Comparison of ENCODE assay signal across 21 cellular contexts in genomic region chr7:45500257-45500656, GRCh38.
A peak's percentile ranks its signal among the peaks of the same experiment; 100 is the strongest.
DNase-seq lines count a peak whose midpoint lies in the region; ATAC-seq, FAIRE-seq and TF ChIP-seq lines count a peak whose summit lies in the region.
"Had no signal": no experiment of that assay in that cellular context is flagged by ENCODE, and none has a peak within 500 bp of the region (broad histone marks: within the 10 kb centered on the region; RNA-seq: fewer than 3 reads in every experiment).

No MANE protein-coding gene starts in this region.

- no peak overlapping the region for H3K4me3 ChIP-seq in HepG2 (replicated peaks in 1 of 3; ENCODE audit: insufficient read depth in 1 of 3, low read depth in 2 of 3, low read length in 3 of 3)
- no peak overlapping the region for H3K4me3 ChIP-seq in right lobe of liver
- no peak overlapping the region for H3K4me3 ChIP-seq in H1 (ENCODE audit: extremely low read depth in 1 of 4, insufficient read depth in 2 of 4, low read depth in 3 of 4, low read length in 4 of 4)
- H3K4me3 ChIP-seq: A549; BLaER1 treated with 17β-estradiol and CSF1 and Interleukin-3, amounts not matched to agents 10 nM and 100 nM had no signal

- H3K9ac ChIP-seq in HepG2 (ENCODE audit: insufficient read depth, low read depth, low read length) = no peak overlapping the region
- no peak overlapping the region for H3K9ac ChIP-seq in H1 (replicated peaks in 1 of 4; ENCODE audit: extremely low read depth in 1 of 4, low read depth in 3 of 4, low read length in 3 of 4)
- H3K9ac ChIP-seq: BLaER1 treated with 17β-estradiol and CSF1 and Interleukin-3, amounts not matched to agents 10 nM and 100 nM had no signal

- DNase-seq in HepG2 (ENCODE audit: low spot score) (no peak), right lobe of liver (no peak), H1 (ENCODE audit: low read depth in 1 of 2, low spot score in 2 of 2) (no peak)
- DNase-seq in activated T-cell treated with anti-CD3 and anti-CD28 coated beads, Interleukin-2, amount 50 U/mL, for 24 hours = no peak
- DNase-seq in activated T-cell treated with anti-CD3 and anti-CD28 coated beads, Interleukin-2, amount 50 U/mL, for 48 hours = no peak
- DNase-seq: AML-193; Caco-2; Calu3; CD4-positive, alpha-beta T cell; CD8-positive, alpha-beta T cell; DMS79 treated with DMSO at 0.1 percent for 48 hours; GF-D8 had no signal

- intact Hi-C loops in HepG2 (cut with micrococcal nuclease; ENCODE audit: unreplicated experiment) = no loop called here
- intact Hi-C loops in right lobe of liver (cut with DNase I) = no loop called here

- peaks cover 15% of the 10 kb centered on the region for H3K27me3 Mint-ChIP-seq in activated T-cell treated with anti-CD3 and anti-CD28 coated beads, Interleukin-2, amount 50 U/mL, for 24 hours

- H2BK20ac ChIP-seq in H1 (ENCODE audit: low read length) = no peak overlapping the region; the same call in 1 of the 2 replicates

- H3K56ac ChIP-seq in H1 (replicated peaks; ENCODE audit: insufficient read length, low read depth, low read length) = no peak overlapping the region

- in situ Hi-C loops in HepG2 (cut with HindIII; ENCODE audit: extremely low pct_ligation_motif_present, low pct_unique_long_range_greater_than_20kb) = no loop called here

- ATAC-seq in HepG2 = no peak
- no peak for ATAC-seq in right lobe of liver
- ATAC-seq: A549; CD8-positive, alpha-beta T cell had no signal

- H2BK5ac ChIP-seq in H1 (ENCODE audit: low read depth, low read length) = 0 out of 2 replicates have a peak overlapping the region, but pooled peaks have one; percentile 62

- no peaks in the 10 kb centered on the region for H3K79me1 ChIP-seq in H1 (ENCODE audit: low read depth, low read length)

- no peak overlapping the region for H4K5ac ChIP-seq in H1 (ENCODE audit: insufficient read length, low read depth, low read length)

- peaks cover 2% of the 10 kb centered on the region for H3K9me3 Mint-ChIP-seq in activated T-cell treated with anti-CD3 and anti-CD28 coated beads, Interleukin-2, amount 50 U/mL, for 24 hours
- H3K9me3 Mint-ChIP-seq: CD8-positive, alpha-beta T cell had no signal

- H3K4ac ChIP-seq in H1 (replicated peaks; ENCODE audit: insufficient read length, low read depth, low read length) = no peak overlapping the region

- H3K27me3 ChIP-seq in HepG2 (ENCODE audit: control insufficient read depth in 1 of 2, insufficient read depth in 2 of 2, low read length in 2 of 2) (no peaks in the 10 kb centered on the region), right lobe of liver (no peaks in the 10 kb centered on the region), H1 (replicated peaks in 1 of 4; ENCODE audit: control insufficient read depth in 3 of 4, extremely low read depth in 1 of 4, insufficient read depth in 3 of 4, low read length in 3 of 4) (no peaks in the 10 kb centered on the region)
- H3K27me3 ChIP-seq: BLaER1 treated with 17β-estradiol and CSF1 and Interleukin-3, amounts not matched to agents 10 nM and 100 nM had no signal

- WGBS in HepG2 (ENCODE audit: low lambda C conversion rate) = 0% methylated on average over 2 of the region's 2 CpGs
- 20% methylated on average over 1 of the region's 2 CpGs for WGBS in right lobe of liver (ENCODE audit: insufficient coverage, low coverage, low lambda C conversion rate, missing lambda C conversion rate)
- 97% methylated on average over 2 of the region's 2 CpGs; no CpG with 5 or more reads in 1 of the 2 experiments for WGBS in H1 (ENCODE audit: extremely low coverage in 1 of 2, insufficient coverage in 1 of 2, insufficient read length in 1 of 2, insufficient replicate concordance in 2 of 2, low coverage in 1 of 2, low lambda C conversion rate in 2 of 2, missing lambda C conversion rate in 1 of 2), 2 experiments

- H2BK15ac ChIP-seq in H1 (ENCODE audit: low read length) = no peak overlapping the region

- TF ChIP-seq POLR2A in HepG2 (IDR thresholded peaks at IDR 0.05; ENCODE audit: insufficient read depth in 1 of 2, low read depth in 2 of 2, low read length in 2 of 2) (no peak), right lobe of liver (IDR thresholded peaks at IDR 0.05) (no peak), H1 (IDR thresholded peaks at IDR 0.05; ENCODE audit: control extremely low read depth in 1 of 2, low read depth in 2 of 2, low read length in 2 of 2) (no peak)

- CTCF ChIA-PET in HepG2 (lab: Yijun Ruan, JAX; ENCODE audit: low intra/inter-chr PET ratio, low total read pairs) (no interaction called here), H1 (lab: Charles Lee; ENCODE audit: partially characterized antibody) (interaction anchor here (1.2 kb wide), 1 partner anchor 92 kb away, joined by 3 read pairs; no protein-coding TSS in a partner anchor)

- no peaks in the 10 kb centered on the region for H4K20me1 ChIP-seq in HepG2 (ENCODE audit: insufficient read depth, low read length)
- no peaks in the 10 kb centered on the region for H4K20me1 ChIP-seq in H1 (replicated peaks in 1 of 2; ENCODE audit: control insufficient read depth in 1 of 2, insufficient read depth in 2 of 2, low read length in 2 of 2)
- H4K20me1 ChIP-seq: BLaER1 treated with 17β-estradiol and CSF1 and Interleukin-3, amounts not matched to agents 10 nM and 100 nM had no signal

- BruUV-seq in HepG2 (replicated peaks; lab: Mats Ljungman, UMichigan) = no TSS peak

- H3K79me2 ChIP-seq in HepG2 (ENCODE audit: insufficient read depth, low read length) (no peaks in the 10 kb centered on the region), H1 (ENCODE audit: control insufficient read depth in 1 of 2, insufficient read depth in 2 of 2, low read length in 2 of 2) (no peaks in the 10 kb centered on the region)

- H3K4me1 ChIP-seq in HepG2 (ENCODE audit: insufficient read depth, low read length) (no peaks in the 10 kb centered on the region), right lobe of liver (no peaks in the 10 kb centered on the region), H1 (replicated peaks in 1 of 4; ENCODE audit: control insufficient read depth in 3 of 4, insufficient read depth in 4 of 4, low read length in 3 of 4) (peaks cover 0 to 16% (median 6%) of the 10 kb centered on the region in 4 experiments; a peak in 6 of 7 replicates)
- H3K4me1 ChIP-seq: A549, Caco-2 had no signal

- peak overlapping the region; percentile 1 for H2BK120ac ChIP-seq in H1 (replicated peaks; ENCODE audit: low read depth, low read length)

- H3K14ac ChIP-seq in H1 (ENCODE audit: insufficient read length) = no peak overlapping the region

- H2AK5ac ChIP-seq in H1 (ENCODE audit: low read depth, low read length) = no peak overlapping the region

- FAIRE-seq in HepG2 (lab: Jason Lieb, UNC) (no peak), H1 (lab: Jason Lieb, UNC) (no peak)
- FAIRE-seq: A549, D721Med, G401.6, GM12891, GM19239 had no signal

- no peak for TF ChIP-seq CTCF in HepG2 (CRISPR knock-in tag; IDR thresholded peaks at IDR 0.05)
- TF ChIP-seq CTCF in right lobe of liver (IDR thresholded peaks at IDR 0.05) = no peak
- TF ChIP-seq CTCF in H1 (IDR thresholded peaks at IDR 0.05; ENCODE audit: control extremely low read depth in 1 of 3, insufficient read depth in 1 of 3, low read depth in 1 of 3, low read length in 3 of 3) = no peak

- TF ChIP-seq RAD21 in HepG2 (CRISPR knock-in tag; IDR thresholded peaks at IDR 0.05) (no peak), H1 (IDR thresholded peaks at IDR 0.05 in 1 of 2, conservative IDR thresholded peaks at IDR 0.05 in 1 of 2; ENCODE audit: low read depth in 2 of 2, low read length in 2 of 2) (no peak)

- no peaks in the 10 kb centered on the region for H3K4me1 Mint-ChIP-seq in activated T-cell treated with anti-CD3 and anti-CD28 coated beads, Interleukin-2, amount 50 U/mL, for 24 hours (ENCODE audit: low read depth)
- H3K4me1 Mint-ChIP-seq: B cell had no signal

- H4K8ac ChIP-seq in H1 (ENCODE audit: extremely low read depth, insufficient read depth, low read length) = no peak overlapping the region

- TF ChIP-seq EP300 in HepG2 (IDR thresholded peaks at IDR 0.05; ENCODE audit: low read depth in 2 of 2, low read length in 2 of 2) = no peak
- TF ChIP-seq EP300 in HepG2 (CRISPR knock-in tag; IDR thresholded peaks at IDR 0.05; ENCODE audit: borderline replicate concordance) = no peak
- no peak for TF ChIP-seq EP300 in H1 (IDR thresholded peaks at IDR 0.05; ENCODE audit: borderline replicate concordance in 1 of 2, low read depth in 2 of 2, low read length in 2 of 2)

- H3K36me3 Mint-ChIP-seq in activated T-cell treated with anti-CD3 and anti-CD28 coated beads, Interleukin-2, amount 50 U/mL, for 24 hours (ENCODE audit: low read depth) = no peaks in the 10 kb centered on the region
- H3K36me3 Mint-ChIP-seq: CD8-positive, alpha-beta T cell had no signal

- H3K23me2 ChIP-seq in H1 (ENCODE audit: low read depth, low read length) = no peaks in the 10 kb centered on the region

- H3K4me3 Mint-ChIP-seq in activated T-cell treated with anti-CD3 and anti-CD28 coated beads, Interleukin-2, amount 50 U/mL, for 24 hours = no peak overlapping the region
- H3K4me3 Mint-ChIP-seq: B cell; CD4-positive, alpha-beta T cell; CD8-positive, alpha-beta T cell had no signal

- H2BK12ac ChIP-seq in H1 (ENCODE audit: low read depth, low read length) = no peak overlapping the region

- no peak overlapping the region for H3K18ac ChIP-seq in H1 (ENCODE audit: extremely low read depth, low read length)

- no peaks in the 10 kb centered on the region for H3K36me3 ChIP-seq in HepG2 (replicated peaks in 1 of 2; ENCODE audit: control insufficient read depth in 1 of 2, insufficient read depth in 2 of 2, low read length in 2 of 2)
- no peaks in the 10 kb centered on the region for H3K36me3 ChIP-seq in right lobe of liver
- no peaks in the 10 kb centered on the region; a peak in 1 of 8 replicates for H3K36me3 ChIP-seq in H1 (ENCODE audit: control insufficient read depth in 2 of 4, insufficient read depth in 4 of 4, low read length in 3 of 4)

- POLR2A ChIA-PET in HepG2 (lab: Yijun Ruan, JAX) (no interaction called here), H1 (lab: Charles Lee; ENCODE audit: partially characterized antibody) (no interaction called here)

- no peak overlapping the region for H3K23ac ChIP-seq in H1 (ENCODE audit: insufficient read length)

- H2AFZ ChIP-seq in HepG2 (ENCODE audit: low read length) = no peak overlapping the region
- no peak overlapping the region for H2AFZ ChIP-seq in H1 (ENCODE audit: low read length)

- H3K27ac ChIP-seq in HepG2 (ENCODE audit: extremely low read length, insufficient read depth, low read length) (no peak overlapping the region), right lobe of liver (no peak overlapping the region), H1 (ENCODE audit: low read depth, low read length) (no peak overlapping the region)
- H3K27ac ChIP-seq: 22Rv1; A549; BLaER1 treated with 17β-estradiol and CSF1 and Interleukin-3, amounts not matched to agents 10 nM and 100 nM; C4-2B had no signal

- H3K4me2 ChIP-seq in HepG2 (ENCODE audit: low read depth, low read length) = no peak overlapping the region
- no peak overlapping the region for H3K4me2 ChIP-seq in H1 (ENCODE audit: insufficient read depth in 1 of 2, low read depth in 2 of 2, low read length in 2 of 2)
- H3K4me2 ChIP-seq: A549; BLaER1 treated with 17β-estradiol and CSF1 and Interleukin-3, amounts not matched to agents 10 nM and 100 nM had no signal

- H3K9me3 ChIP-seq in HepG2 (ENCODE audit: low read length) (peaks cover 9% of the 10 kb centered on the region; the same call in 1 of the 2 replicates), right lobe of liver (no peaks in the 10 kb centered on the region), H1 (ENCODE audit: insufficient read depth in 2 of 2, low read depth in 1 of 2, low read length in 1 of 2) (peaks cover 10 to 17% of the 10 kb centered on the region in 2 experiments)

- H3K27ac Mint-ChIP-seq in activated T-cell treated with anti-CD3 and anti-CD28 coated beads, Interleukin-2, amount 50 U/mL, for 24 hours = no peak overlapping the region
- H3K27ac Mint-ChIP-seq: B cell; CD4-positive, alpha-beta T cell; CD8-positive, alpha-beta T cell had no signal

- H4K91ac ChIP-seq in H1 (replicated peaks; ENCODE audit: insufficient read length, low read length) = no peak overlapping the region
